Comparison of ENCODE assay signal across 10 cellular contexts in genomic region chr17:6231886-6232767, GRCh38.
DNase-seq lines count a peak whose midpoint lies in the region; ATAC-seq and TF ChIP-seq lines count a peak whose summit lies in the region.
"Had no signal": no experiment of that assay in that cellular context is flagged by ENCODE, and none has a peak within 500 bp of the region (broad histone marks: within the 10 kb centered on the region; RNA-seq: fewer than 3 reads in every experiment).

No MANE protein-coding gene starts in this region.

- no peaks in the 10 kb centered on the region for H3K27me3 Mint-ChIP-seq in Caco-2 (ENCODE audit: insufficient read depth, unreplicated experiment)
- H3K27me3 Mint-ChIP-seq in activated T-helper 1 cell treated with anti-CD3 and anti-CD28 coated beads, Interleukin-12 subunit alpha, Interleukin-12 subunit beta, Interleukin-2, Interleukin-4 antibody, amounts not matched to agents 30 ng/mL and 10 ng/mL and 1 ng/mL, durations not matched to agents 14 hours and 24 hours and 36 hours (ENCODE audit: insufficient read depth), result peaks cover 4% of the 10 kb centered on the region

- H3K36me3 ChIP-seq in right atrium auricular region (no peaks in the 10 kb centered on the region), Caco-2 (ENCODE audit: control insufficient read depth, insufficient read depth, low read length) (no peaks in the 10 kb centered on the region)

- BruUV-seq in Caco-2 (replicated peaks; lab: Mats Ljungman, UMichigan), result no TSS peak

- H3K36me3 Mint-ChIP-seq in Caco-2 (ENCODE audit: insufficient read depth, unreplicated experiment), result no peaks in the 10 kb centered on the region
- H3K36me3 Mint-ChIP-seq in activated T-helper 1 cell treated with anti-CD3 and anti-CD28 coated beads, Interleukin-12 subunit alpha, Interleukin-12 subunit beta, Interleukin-2, Interleukin-4 antibody, amounts not matched to agents 30 ng/mL and 10 ng/mL and 1 ng/mL, durations not matched to agents 14 hours and 24 hours and 36 hours (ENCODE audit: low read depth), result no peaks in the 10 kb centered on the region

- H3K27me3 ChIP-seq in right atrium auricular region (no peaks in the 10 kb centered on the region), Caco-2 (replicated peaks; ENCODE audit: control insufficient read depth, insufficient read depth, low read length) (no peaks in the 10 kb centered on the region)

- no peak overlapping the region for H3K27ac Mint-ChIP-seq in Caco-2 (ENCODE audit: unreplicated experiment)
- H3K27ac Mint-ChIP-seq in activated T-helper 1 cell treated with anti-CD3 and anti-CD28 coated beads, Interleukin-12 subunit alpha, Interleukin-12 subunit beta, Interleukin-2, Interleukin-4 antibody, amounts not matched to agents 30 ng/mL and 10 ng/mL and 1 ng/mL, durations not matched to agents 14 hours and 24 hours and 36 hours, result no peak overlapping the region

- CTCF ChIA-PET in Caco-2 (lab: Charles Lee), result no interaction called here

- ATAC-seq in Right ventricle myocardium superior (ENCODE audit: poor library complexity) (no peak), GM18868 (IDR thresholded peaks at IDR 0.05; ENCODE audit: unreplicated experiment) (no peak)

- H3K4me1 ChIP-seq in right atrium auricular region (no peaks in the 10 kb centered on the region), Caco-2 (no peaks in the 10 kb centered on the region)

- H3K27ac ChIP-seq in right atrium auricular region, result no peak overlapping the region

- TF ChIP-seq CTCF in right atrium auricular region (IDR thresholded peaks at IDR 0.05) (no peak), fibroblast of mammary gland (conservative IDR thresholded peaks at IDR 0.05; ENCODE audit: control insufficient read depth, insufficient read depth, low read depth, low read length) (no peak), Caco-2 (IDR thresholded peaks at IDR 0.05; ENCODE audit: insufficient read depth in 1 of 2, low read depth in 1 of 2, low read length in 1 of 2, severe bottlenecking in 1 of 2, unreplicated experiment in 1 of 2) (no peak)

- no peak overlapping the region for H3K4me3 Mint-ChIP-seq in Caco-2 (ENCODE audit: unreplicated experiment)
- H3K4me3 Mint-ChIP-seq in activated T-helper 1 cell treated with anti-CD3 and anti-CD28 coated beads, Interleukin-12 subunit alpha, Interleukin-12 subunit beta, Interleukin-2, Interleukin-4 antibody, amounts not matched to agents 30 ng/mL and 10 ng/mL and 1 ng/mL, durations not matched to agents 14 hours and 24 hours and 36 hours, result no peak overlapping the region

- H3K4me3 ChIP-seq in right atrium auricular region, result no peak overlapping the region
- H3K4me3 ChIP-seq in fibroblast of mammary gland (ENCODE audit: control insufficient read depth, low read depth, low read length), result no peak overlapping the region
- no peak overlapping the region for H3K4me3 ChIP-seq in Caco-2 (ENCODE audit: low read depth, low read length)

- H3K9me3 ChIP-seq in right atrium auricular region, result no peaks in the 10 kb centered on the region
- H3K9me3 ChIP-seq in Caco-2, result no peaks in the 10 kb centered on the region

- no peaks in the 10 kb centered on the region for H3K4me1 Mint-ChIP-seq in Caco-2 (ENCODE audit: low read depth, unreplicated experiment)
- H3K4me1 Mint-ChIP-seq in activated T-helper 1 cell treated with anti-CD3 and anti-CD28 coated beads, Interleukin-12 subunit alpha, Interleukin-12 subunit beta, Interleukin-2, Interleukin-4 antibody, amounts not matched to agents 30 ng/mL and 10 ng/mL and 1 ng/mL, durations not matched to agents 14 hours and 24 hours and 36 hours (ENCODE audit: low read depth), result no peaks in the 10 kb centered on the region

- POLR2A ChIA-PET in Caco-2 (lab: Charles Lee), result no interaction called here

- intact Hi-C loops in Right ventricle myocardium superior (cut with DNase I) (no loop called here), Caco-2 (cut with micrococcal nuclease; ENCODE audit: unreplicated experiment) (no loop called here)
- intact Hi-C loops in activated T-helper 1 cell treated with anti-CD3 and anti-CD28 coated beads, Interleukin-12 subunit alpha, Interleukin-12 subunit beta, Interleukin-2, Interleukin-4 antibody, amounts not matched to agents 30 ng/mL and 10 ng/mL and 1 ng/mL, durations not matched to agents 14 hours and 24 hours and 36 hours (cut with micrococcal nuclease), result no loop called here

- DNase-seq in right atrium auricular region (ENCODE audit: low spot score), result peak; percentile 40
- no peak for DNase-seq in Right ventricle myocardium superior
- peak; percentile 71 for DNase-seq in RPMI7951 (ENCODE audit: low read depth)
- DNase-seq in fibroblast of mammary gland (ENCODE audit: low read depth), result peak; percentile 2
- no peak for DNase-seq in Caco-2
- DNase-seq in activated T-helper 1 cell treated with anti-CD3 and anti-CD28 coated beads, Interleukin-12 subunit alpha, Interleukin-12 subunit beta, Interleukin-2, Interleukin-4 antibody, amounts not matched to agents 30 ng/mL and 10 ng/mL and 1 ng/mL, durations not matched to agents 14 hours and 24 hours and 36 hours (ENCODE audit: low spot score), result no peak
- no peak for DNase-seq in ecto neural progenitor cell (ENCODE audit: low spot score)
- DNase-seq: KG1, NCI-H345 had no signal

- H3K9me3 Mint-ChIP-seq in Caco-2 (ENCODE audit: unreplicated experiment), result no peaks in the 10 kb centered on the region
- H3K9me3 Mint-ChIP-seq in activated T-helper 1 cell treated with anti-CD3 and anti-CD28 coated beads, Interleukin-12 subunit alpha, Interleukin-12 subunit beta, Interleukin-2, Interleukin-4 antibody, amounts not matched to agents 30 ng/mL and 10 ng/mL and 1 ng/mL, durations not matched to agents 14 hours and 24 hours and 36 hours, result no peaks in the 10 kb centered on the region

Comparison
In these comparisons a context has a peak if more than half of its experiments do, and no peak if none do; other contexts are left out.
1. DNase-seq: peak in right atrium auricular region (single experiment), RPMI7951 (single experiment) and fibroblast of mammary gland (single experiment); none in Right ventricle myocardium superior (single experiment), Caco-2 (0 of 2), activated T-helper 1 cell treated with anti-CD3 and anti-CD28 coated beads, Interleukin-12 subunit alpha, Interleukin-12 subunit beta, Interleukin-2, Interleukin-4 antibody, amounts not matched to agents 30 ng/mL and 10 ng/mL and 1 ng/mL, durations not matched to agents 14 hours and 24 hours and 36 hours (single experiment) and ecto neural progenitor cell (single experiment).